ENCODE assay signal across 14 cellular contexts in the genomic region with DNA sequence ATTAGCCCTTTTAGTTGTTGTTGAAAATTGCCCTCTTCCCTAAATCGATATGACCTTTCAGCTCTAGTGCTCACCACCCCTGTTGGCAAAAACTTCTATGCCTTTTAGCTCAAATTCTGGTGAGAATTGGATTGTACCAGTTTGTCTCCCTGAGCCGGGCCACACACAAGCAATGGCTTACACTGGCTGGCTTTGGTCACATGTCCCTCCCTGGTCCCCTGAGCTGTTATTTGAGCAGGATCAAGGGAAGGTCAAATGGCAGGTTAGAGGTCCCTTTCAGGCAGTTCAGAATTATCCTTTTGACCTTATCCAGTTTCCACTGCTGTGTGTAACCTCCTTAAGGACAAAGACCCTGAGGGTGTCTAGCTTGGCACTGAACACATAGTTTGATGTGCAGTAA. TPM values are rescaled to one million over a fixed set of nuclear protein-coding genes. Genes with fewer than 3 reads are reported as not detected.
"Had no signal": no experiment of that assay in that cellular context is flagged by ENCODE, and none has a peak within 500 bp of the region (broad histone marks: within the 10 kb centered on the region; RNA-seq: fewer than 3 reads in every experiment).

No MANE protein-coding gene starts in this region.

RNA-seq across cellular contexts. Expression of gene NUPR2, which starts 14.8 kb away (rescaled TPM):
- total RNA-seq: activated B cell treated with CpG ODN at 0.5 μM for 24 hours; activated CD4-positive, alpha-beta memory T cell treated with anti-CD3 and anti-CD28 coated beads for 36 hours; activated CD4-positive, alpha-beta T cell treated with anti-CD3 and anti-CD28 coated beads, Interleukin-2, amount 10 ng/mL, durations not matched to agents 24 days and 14 days; activated CD8-positive, alpha-beta memory T cell treated with anti-CD3 and anti-CD28 coated beads for 36 hours; activated CD8-positive, alpha-beta T cell treated with anti-CD3 and anti-CD28 coated beads for 36 hours; activated naive CD4-positive, alpha-beta T cell treated with anti-CD3 and anti-CD28 coated beads for 36 hours; activated naive CD8-positive, alpha-beta T cell treated with anti-CD3 and anti-CD28 coated beads for 36 hours; activated T-cell treated with anti-CD3 and anti-CD28 coated beads, Interleukin-2, amount 50 U/mL, for 4 hours; activated T-helper 1 cell treated with anti-CD3 and anti-CD28 coated beads, Interleukin-12 subunit alpha, Interleukin-12 subunit beta, Interleukin-2, Interleukin-4 antibody, amounts not matched to agents 30 ng/mL and 10 ng/mL and 1 ng/mL, durations not matched to agents 14 hours and 24 hours and 36 hours; activated T-helper 17 cell treated with anti-CD3 and anti-CD28 coated beads, Interleukin-2, amount 50 U/mL, for 72 hours; astrocyte; cardiac septum had no signal
- polyA plus RNA-seq: adrenal gland had no signal

RNA-seq across cellular contexts. Expression of gene CHCHD2, which starts 24.8 kb away (rescaled TPM):
- total RNA-seq: astrocyte had no signal

RNA-seq across cellular contexts. Expression of gene PHKG1, which starts 38.3 kb away (rescaled TPM):
- total RNA-seq: astrocyte, body of pancreas had no signal
